12 cellular contexts compared by ENCODE assay signal in the genomic region with DNA sequence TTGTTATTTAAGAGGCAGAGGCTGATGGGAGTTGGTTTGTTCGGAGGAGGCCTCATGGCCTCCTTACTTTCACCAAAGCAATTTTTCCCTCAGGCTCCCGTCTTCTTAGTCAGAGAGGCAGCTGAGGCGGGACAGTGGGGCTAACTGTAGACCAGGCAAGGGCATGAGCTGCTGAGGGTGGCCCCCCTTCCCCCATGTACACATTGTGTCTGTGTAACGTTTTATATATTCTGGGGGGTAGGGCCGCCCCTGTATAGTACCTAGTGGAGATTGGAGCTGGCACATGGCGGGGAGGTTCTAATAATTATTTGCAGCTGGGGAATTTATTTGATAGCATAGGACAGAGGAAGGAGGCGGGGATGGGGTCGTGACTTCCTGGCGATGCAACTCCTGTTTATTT. TPM values are rescaled to one million over a fixed set of nuclear protein-coding genes. Genes with fewer than 3 reads are reported as not detected.
"Had no signal": no experiment of that assay in that cellular context is flagged by ENCODE, and none has a peak within 500 bp of the region (broad histone marks: within the 10 kb centered on the region; RNA-seq: fewer than 3 reads in every experiment).

No MANE protein-coding gene starts in this region.

- H3K36me3 Mint-ChIP-seq: activated naive CD8-positive, alpha-beta T cell treated with anti-CD3 and anti-CD28 coated beads for 36 hours; immature natural killer cell; naive thymus-derived CD4-positive, alpha-beta T cell; stimulated activated memory B cell treated with anti-CD40 and anti-IgM and Interleukin-4, amounts not matched to agents 10 μg/mL and 1 μg/mL and 100 μg/mL, for 72 hours; type B pancreatic cell had no signal

- H3K27ac Mint-ChIP-seq: activated CD4-positive, alpha-beta T cell treated with anti-CD3 and anti-CD28 coated beads, Interleukin-2, amount 10 ng/mL, durations not matched to agents 7 days and 5 days; activated naive CD8-positive, alpha-beta T cell treated with anti-CD3 and anti-CD28 coated beads for 36 hours; immature natural killer cell; progenitor cell of endocrine pancreas; stimulated activated memory B cell treated with anti-CD40 and anti-IgM and Interleukin-4, amounts not matched to agents 10 μg/mL and 1 μg/mL and 100 μg/mL, for 72 hours; type B pancreatic cell had no signal

- H3K27me3 Mint-ChIP-seq: activated naive CD8-positive, alpha-beta T cell treated with anti-CD3 and anti-CD28 coated beads for 36 hours; progenitor cell of endocrine pancreas; stimulated activated memory B cell treated with anti-CD40 and anti-IgM and Interleukin-4, amounts not matched to agents 10 μg/mL and 1 μg/mL and 100 μg/mL, for 72 hours; type B pancreatic cell had no signal

- H3K27ac ChIP-seq: esophagus muscularis mucosa had no signal

- H3K4me3 ChIP-seq: dorsolateral prefrontal cortex, esophagus muscularis mucosa, spleen had no signal

- H3K9me3 ChIP-seq: esophagus muscularis mucosa, spleen had no signal

- H3K36me3 ChIP-seq: esophagus muscularis mucosa, spleen had no signal

- H3K9me3 Mint-ChIP-seq: activated CD4-positive, alpha-beta T cell treated with anti-CD3 and anti-CD28 coated beads, Interleukin-2, amount 10 ng/mL, durations not matched to agents 7 days and 5 days; activated naive CD8-positive, alpha-beta T cell treated with anti-CD3 and anti-CD28 coated beads for 36 hours; immature natural killer cell; naive thymus-derived CD4-positive, alpha-beta T cell; stimulated activated memory B cell treated with anti-CD40 and anti-IgM and Interleukin-4, amounts not matched to agents 10 μg/mL and 1 μg/mL and 100 μg/mL, for 72 hours; type B pancreatic cell had no signal

- DNase-seq: activated gamma-delta T cell had no signal

- FAIRE-seq: endometrium had no signal

- H3K4me3 Mint-ChIP-seq: activated CD4-positive, alpha-beta T cell treated with anti-CD3 and anti-CD28 coated beads, Interleukin-2, amount 10 ng/mL, durations not matched to agents 7 days and 5 days; activated naive CD8-positive, alpha-beta T cell treated with anti-CD3 and anti-CD28 coated beads for 36 hours; immature natural killer cell; stimulated activated memory B cell treated with anti-CD40 and anti-IgM and Interleukin-4, amounts not matched to agents 10 μg/mL and 1 μg/mL and 100 μg/mL, for 72 hours; type B pancreatic cell had no signal

- H3K27me3 ChIP-seq: dorsolateral prefrontal cortex, esophagus muscularis mucosa, spleen had no signal

RNA-seq across cellular contexts. Expression of a gene that starts 51.2 kb away (rescaled TPM):
- polyA plus RNA-seq: naive thymus-derived CD4-positive, alpha-beta T cell had no signal
